ENCODE assay signal across 8 cellular contexts in genomic region chr17:40100419-40100668, GRCh38. TPM values are rescaled to one million over a fixed set of nuclear protein-coding genes. Genes with fewer than 3 reads are reported as not detected.
DNase-seq lines count a peak whose midpoint lies in the region; TF ChIP-seq lines count a peak whose summit lies in the region.

Gene NR1D1, minus strand, starts transcription at chr17:40100589. Its CDS starts 495 bp downstream, at chr17:40100094.

- H3K36me3 ChIP-seq in brain microvascular endothelial cell (replicated peaks) = peaks cover 11% of the 10 kb centered on the region
- H3K36me3 ChIP-seq in liver (ENCODE audit: control insufficient read depth in 4 of 4, insufficient read depth in 3 of 4, low read depth in 1 of 4, low read length in 3 of 4) = peaks cover 0 to 13% (median 7%) of the 10 kb centered on the region in 4 donors
- peaks cover 0 to 21% (median 13%) of the 10 kb centered on the region in 3 donors for H3K36me3 ChIP-seq in tibial nerve

- peak in 1 of 2 donors; percentile 99 for TF ChIP-seq EP300 in tibial nerve (IDR thresholded peaks at IDR 0.05)

- H3K27me3 ChIP-seq in brain microvascular endothelial cell (replicated peaks) = no peaks in the 10 kb centered on the region
- H3K27me3 ChIP-seq in liver (ENCODE audit: control insufficient read depth in 4 of 4, insufficient read depth in 4 of 4, low read length in 3 of 4) = no peaks in the 10 kb centered on the region
- H3K27me3 ChIP-seq in tibial nerve = no peaks in the 10 kb centered on the region

- peak within 1 kb of the TSS; percentile 96 to 99 for H3K9ac ChIP-seq in liver (ENCODE audit: low read depth in 1 of 2, low read length in 2 of 2)

- H3K4me1 ChIP-seq in liver (ENCODE audit: control insufficient read depth in 4 of 4, insufficient read depth in 4 of 4, low read length in 3 of 4) = peaks cover 25 to 67% (median 47%) of the 10 kb centered on the region in 4 donors
- H3K4me1 ChIP-seq in tibial nerve = peaks cover 11 to 80% (median 77%) of the 10 kb centered on the region in 4 donors

- peaks cover 19% of the 10 kb centered on the region for H3K36me3 Mint-ChIP-seq in T-helper 2 cell treated with Interferon-gamma antibody and Interleukin-4, amounts not matched to agents 5 μg/mL and 100 μg/mL, for 36 hours (ENCODE audit: low read depth)

- no peaks in the 10 kb centered on the region for H3K27me3 Mint-ChIP-seq in T-helper 2 cell treated with Interferon-gamma antibody and Interleukin-4, amounts not matched to agents 5 μg/mL and 100 μg/mL, for 36 hours (ENCODE audit: low read depth)

- under 1% methylated on average over 16 of the region's 16 CpGs for WGBS in liver
- 0 to 1% methylated on average over 16 of the region's 16 CpGs for WGBS in tibial nerve, 2 donors

- TF ChIP-seq CTCF in brain microvascular endothelial cell (IDR thresholded peaks at IDR 0.05; ENCODE audit: low read depth, low read length, missing control alignments) (no peak), liver (IDR thresholded peaks at IDR 0.05; ENCODE audit: low read depth, low read length, missing input control) (no peak), tibial nerve (IDR thresholded peaks at IDR 0.05) (no peak)

- no peaks in the 10 kb centered on the region for H3K9me3 Mint-ChIP-seq in T-helper 2 cell treated with Interferon-gamma antibody and Interleukin-4, amounts not matched to agents 5 μg/mL and 100 μg/mL, for 36 hours

- in situ Hi-C loops in brain microvascular endothelial cell (cut with HindIII; ENCODE audit: low pct_ligation_motif_present, low sequenced_read_pairs) = no loop called here

- peak within 1 kb of the TSS; percentile 81 for H3K27ac Mint-ChIP-seq in T-helper 2 cell treated with Interferon-gamma antibody and Interleukin-4, amounts not matched to agents 5 μg/mL and 100 μg/mL, for 36 hours

- H3K9me3 ChIP-seq in liver (ENCODE audit: control insufficient read depth in 4 of 4, low read length in 3 of 4) = no peaks in the 10 kb centered on the region
- no peaks in the 10 kb centered on the region for H3K9me3 ChIP-seq in tibial nerve

- peak within 1 kb of the TSS; percentile 90 for H3K4me3 Mint-ChIP-seq in T-helper 2 cell treated with Interferon-gamma antibody and Interleukin-4, amounts not matched to agents 5 μg/mL and 100 μg/mL, for 36 hours

- peaks cover 71% of the 10 kb centered on the region for H3K4me1 Mint-ChIP-seq in T-helper 2 cell treated with Interferon-gamma antibody and Interleukin-4, amounts not matched to agents 5 μg/mL and 100 μg/mL, for 36 hours (ENCODE audit: low read depth)

- TF ChIP-seq POLR2A in tibial nerve (IDR thresholded peaks at IDR 0.05) = peak; percentile 66 to 96

- H3K4me3 ChIP-seq in brain microvascular endothelial cell (ENCODE audit: low read depth, low read length) (peak within 1 kb of the TSS; percentile 57), liver (ENCODE audit: low read depth in 1 of 3, low read length in 3 of 3) (peak within 1 kb of the TSS; percentile 64 to 97 (median 93)), tibial nerve (peak within 1 kb of the TSS; percentile 72 to 96 (median 86))

- H3K27ac ChIP-seq in brain microvascular endothelial cell (peak within 1 kb of the TSS; percentile 93), liver (ENCODE audit: low read depth in 1 of 2, low read length in 2 of 2) (peak within 1 kb of the TSS; percentile 98 to 99), tibial nerve (peak within 1 kb of the TSS; percentile 89 to 99 (median 98))

- DNase-seq in T-helper 2 cell treated with Interferon-gamma antibody and Interleukin-4, amounts not matched to agents 5 μg/mL and 100 μg/mL, for 36 hours (ENCODE audit: low spot score) = no peak
- DNase-seq in T-helper 2 cell (no peak), brain microvascular endothelial cell (no peak), tibial nerve (ENCODE audit: low spot score in 2 of 2) (no peak), NCI-H345 (lab: John Stamatoyannopoulos, UW) (no peak), NCI-H128 (lab: John Stamatoyannopoulos, UW; ENCODE audit: unreplicated experiment) (no peak)
- DNase-seq in stimulated activated CD4-positive, alpha-beta T cell treated with anti-CD3 and anti-CD28 coated beads, Interleukin-1b, Interleukin-23, amount 100 ng/mL, for 48 hours = no peak

- no peak for TF ChIP-seq RAD21 in liver (IDR thresholded peaks at IDR 0.05)

TF ChIP-seq in liver, 16 proteins besides CTCF, POLR2A, EP300 and RAD21:
- no peak for TF ChIP-seq EGR1 (IDR thresholded peaks at IDR 0.05; ENCODE audit: low read depth in 2 of 2)
- peak; percentile 98 for TF ChIP-seq TAF1 (conservative IDR thresholded peaks at IDR 0.05)
- TF ChIP-seq REST (IDR thresholded peaks at IDR 0.05) = peak; percentile 74
- TF ChIP-seq YY1 (IDR thresholded peaks at IDR 0.05) = peak; percentile 71
TF ChIP-seq in liver: peak in this region for 3.

RNA-seq across cellular contexts. Expression of gene NR1D1, which starts in this region (rescaled TPM):
- total RNA-seq in liver (1 to 10 TPM in 1 of 2 donors, under 1 TPM in 1; 0.84 to 2.3 TPM), tibial nerve (10 to 100 TPM; 16.8 to 48.2 (median 21.0) TPM)
- 10 to 100 TPM in 1 of 2 donors, 1 to 10 TPM in 1; 8.8 to 13.7 TPM for polyA plus RNA-seq in liver

Comparison
In these comparisons a context has a peak if more than half of its experiments do, and no peak if none do; other contexts are left out.
1. RNA of gene NR1D1 (total RNA-seq): 16.8 to 48.2 TPM in tibial nerve; 0.84 to 2.3 TPM in liver; every median in the first group is over 4 times any median in the second.
2. Peak in every context shown above with its lines, with median percentiles within 50 percentile points of each other: H3K27ac ChIP-seq and H3K4me3 ChIP-seq.